ENCODE assay signal across 10 cellular contexts in the genomic region with DNA sequence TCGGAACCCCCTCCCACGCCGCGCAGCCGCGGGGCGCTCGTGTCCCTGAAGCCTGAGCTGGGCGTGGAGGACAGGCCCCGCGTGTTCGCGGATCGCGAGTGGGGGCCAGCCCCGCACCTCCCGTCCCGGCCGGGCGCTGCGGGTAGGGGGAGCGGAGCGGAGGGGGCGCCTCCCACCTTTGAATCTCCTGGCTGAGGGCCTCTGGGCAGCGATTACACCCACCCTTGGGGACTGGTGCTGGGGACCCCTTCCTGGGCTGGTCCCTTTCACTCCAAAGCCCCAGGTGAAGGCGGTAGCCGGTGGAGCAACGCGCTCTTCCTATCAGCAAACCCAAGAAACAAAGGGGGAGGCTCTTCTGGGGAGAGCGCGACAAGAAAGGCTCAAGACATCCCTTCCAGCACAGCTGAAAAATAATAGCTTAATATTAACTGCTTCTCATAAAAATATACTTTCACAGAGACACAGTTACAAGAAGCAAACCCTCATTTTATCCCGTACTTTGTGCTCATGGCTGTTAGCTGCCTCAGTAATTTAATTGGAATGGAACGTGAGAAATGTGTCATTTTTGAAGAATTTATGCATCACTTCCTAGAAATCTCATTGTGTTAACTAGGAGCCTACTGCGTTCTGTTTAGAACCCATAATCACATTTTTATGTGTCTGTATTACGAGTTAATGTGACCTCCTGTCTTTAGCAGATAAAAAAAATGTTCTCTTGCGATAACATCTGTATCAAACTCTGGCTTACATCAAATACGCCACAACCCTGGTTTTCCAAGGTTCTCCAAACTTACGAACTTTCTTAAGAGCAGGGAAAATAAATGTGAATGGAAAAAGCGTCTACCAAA. TPM values are rescaled to one million over a fixed set of nuclear protein-coding genes. Genes with fewer than 3 reads are reported as not detected.
DNase-seq lines count a peak whose midpoint lies in the region; ATAC-seq and TF ChIP-seq lines count a peak whose summit lies in the region.
"Had no signal": no experiment of that assay in that cellular context is flagged by ENCODE, and none has a peak within 500 bp of the region (broad histone marks: within the 10 kb centered on the region; RNA-seq: fewer than 3 reads in every experiment).

No MANE protein-coding gene starts in this region.

- H3K9me3 ChIP-seq in cardiac muscle cell (ENCODE audit: low read depth) (no peaks in the 10 kb centered on the region), right atrium auricular region (no peaks in the 10 kb centered on the region), upper lobe of right lung (no peaks in the 10 kb centered on the region)
- H3K9me3 ChIP-seq: pancreas had no signal

- no peak overlapping the region for H3K27ac ChIP-seq in cardiac muscle cell
- H3K27ac ChIP-seq in right atrium auricular region = no peak overlapping the region
- no peak overlapping the region for H3K27ac ChIP-seq in upper lobe of right lung
- H3K27ac ChIP-seq: pancreas had no signal

- TF ChIP-seq CTCF in cardiac muscle cell (IDR thresholded peaks at IDR 0.05; ENCODE audit: low read depth, low read length) (no peak), right atrium auricular region (IDR thresholded peaks at IDR 0.05) (no peak), WTC11 (IDR thresholded peaks at IDR 0.05) (no peak), upper lobe of right lung (IDR thresholded peaks at IDR 0.05) (no peak)

- H3K4me1 Mint-ChIP-seq in WTC11 = peaks cover 34% of the 10 kb centered on the region
- H3K4me1 Mint-ChIP-seq in immature natural killer cell = peaks cover 10 to 18% of the 10 kb centered on the region in 2 donors

- H3K27me3 ChIP-seq in cardiac muscle cell (peaks cover 78% of the 10 kb centered on the region), right atrium auricular region (peaks cover 18 to 28% of the 10 kb centered on the region in 2 donors), upper lobe of right lung (peaks cover 82% of the 10 kb centered on the region)

- ATAC-seq in WTC11 (no peak; the same call in 1 of the 2 replicates), upper lobe of right lung (no peak), GM18861 (IDR thresholded peaks at IDR 0.05; ENCODE audit: unreplicated experiment) (no peak), GM21717 (IDR thresholded peaks at IDR 0.05; ENCODE audit: unreplicated experiment) (no peak)

- intact Hi-C loops in upper lobe of right lung (cut with DNase I) = loop anchor here (10.0 kb wide), 1 partner anchor 405 kb away; no protein-coding TSS in a partner anchor

- POLR2A ChIA-PET in WTC11 (lab: Charles Lee) = no interaction called here

- H3K4me3 Mint-ChIP-seq in WTC11 (peak overlapping the region; percentile 76), immature natural killer cell (peak overlapping the region in 3 of 5 donors; percentile 16 to 54 (median 29))

- H3K36me3 ChIP-seq in cardiac muscle cell (no peaks in the 10 kb centered on the region), right atrium auricular region (no peaks in the 10 kb centered on the region), upper lobe of right lung (no peaks in the 10 kb centered on the region)
- H3K36me3 ChIP-seq: pancreas had no signal

- H3K9me3 Mint-ChIP-seq in WTC11 = peaks cover 16% of the 10 kb centered on the region
- peaks cover 0 to 2% (median 0%) of the 10 kb centered on the region in 6 donors for H3K9me3 Mint-ChIP-seq in immature natural killer cell

- H3K4me1 ChIP-seq in cardiac muscle cell (ENCODE audit: low read depth) (no peaks in the 10 kb centered on the region), right atrium auricular region (peaks cover 0 to 27% of the 10 kb centered on the region in 2 donors), upper lobe of right lung (peaks cover 17% of the 10 kb centered on the region)

- no peak overlapping the region; the same call in 1 of the 2 replicates for H3K27ac Mint-ChIP-seq in WTC11
- H3K27ac Mint-ChIP-seq in immature natural killer cell = no peak overlapping the region

- H3K36me3 Mint-ChIP-seq in WTC11 (peaks cover 5% of the 10 kb centered on the region), immature natural killer cell (no peaks in the 10 kb centered on the region)

- CTCF ChIA-PET in WTC11 (lab: Charles Lee) = interaction anchor here (0.6 to 3.9 kb wide), 60 partner anchors 9 to 677 kb away, joined by 3 to 41 read pairs (median 4); partner anchors contain the start of gene GBX2

- H3K27me3 Mint-ChIP-seq in WTC11 (ENCODE audit: low read depth) (peaks cover 48% of the 10 kb centered on the region), immature natural killer cell (ENCODE audit: low read depth in 3 of 3) (peaks cover 7 to 37% (median 34%) of the 10 kb centered on the region in 3 donors)

- peak in 1 of 2 donors; percentile 67 for DNase-seq in cardiac muscle cell (ENCODE audit: low read depth in 1 of 2, low spot score in 1 of 2)
- no peak for DNase-seq in right atrium auricular region (ENCODE audit: low spot score)
- DNase-seq in WTC11 (ENCODE audit: low spot score) = peak; percentile 25
- no peak for DNase-seq in immature natural killer cell
- DNase-seq in upper lobe of right lung = peak; percentile 47
- DNase-seq in NCI-H69 (lab: John Stamatoyannopoulos, UW) = no peak
- DNase-seq: foreskin melanocyte, pancreas had no signal

- H3K4me3 ChIP-seq in cardiac muscle cell (peak overlapping the region; percentile 5), right atrium auricular region (peak overlapping the region in 1 of 2 donors; percentile 33), upper lobe of right lung (no peak overlapping the region)
- H3K4me3 ChIP-seq: pancreas had no signal

TF ChIP-seq in WTC11, 78 proteins besides CTCF, POLR2A, EP300 and RAD21 (continues in another document):
- TF ChIP-seq JUN (CRISPR knock-in tag; IDR thresholded peaks at IDR 0.05) (no peak), IRF2 (CRISPR knock-in tag; IDR thresholded peaks at IDR 0.05; ENCODE audit: borderline replicate concordance, low read depth) (no peak), NR3C1 (CRISPR knock-in tag; conservative IDR thresholded peaks at IDR 0.05; ENCODE audit: low read depth) (no peak), HMGA2 (CRISPR knock-in tag; IDR thresholded peaks at IDR 0.05) (no peak), ZNF281 (CRISPR knock-in tag; IDR thresholded peaks at IDR 0.05) (no peak), NFATC4 (CRISPR knock-in tag; IDR thresholded peaks at IDR 0.05) (no peak), SP1 (CRISPR knock-in tag; conservative IDR thresholded peaks at IDR 0.05) (peak; percentile 54; the same call in 1 of the 2 replicates), ZNF138 (CRISPR knock-in tag; conservative IDR thresholded peaks at IDR 0.05) (no peak), ZNF263 (CRISPR knock-in tag; IDR thresholded peaks at IDR 0.05; ENCODE audit: low read depth) (no peak), ZNF232 (CRISPR knock-in tag; IDR thresholded peaks at IDR 0.05) (no peak), ZNF423 (CRISPR knock-in tag; IDR thresholded peaks at IDR 0.05) (peak; percentile 21; the same call in 1 of the 2 replicates), FOXP1 (CRISPR knock-in tag; IDR thresholded peaks at IDR 0.05; ENCODE audit: borderline replicate concordance) (peak; percentile 70; the same call in 1 of the 2 replicates), ZNF219 (CRISPR knock-in tag; IDR thresholded peaks at IDR 0.05; ENCODE audit: borderline replicate concordance) (peak; percentile 95; the same call in 1 of the 2 replicates)
- TF ChIP-seq, protein P1, sequence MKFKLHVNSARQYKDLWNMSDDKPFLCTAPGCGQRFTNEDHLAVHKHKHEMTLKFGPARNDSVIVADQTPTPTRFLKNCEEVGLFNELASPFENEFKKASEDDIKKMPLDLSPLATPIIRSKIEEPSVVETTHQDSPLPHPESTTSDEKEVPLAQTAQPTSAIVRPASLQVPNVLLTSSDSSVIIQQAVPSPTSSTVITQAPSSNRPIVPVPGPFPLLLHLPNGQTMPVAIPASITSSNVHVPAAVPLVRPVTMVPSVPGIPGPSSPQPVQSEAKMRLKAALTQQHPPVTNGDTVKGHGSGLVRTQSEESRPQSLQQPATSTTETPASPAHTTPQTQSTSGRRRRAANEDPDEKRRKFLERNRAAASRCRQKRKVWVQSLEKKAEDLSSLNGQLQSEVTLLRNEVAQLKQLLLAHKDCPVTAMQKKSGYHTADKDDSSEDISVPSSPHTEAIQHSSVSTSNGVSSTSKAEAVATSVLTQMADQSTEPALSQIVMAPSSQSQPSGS (CRISPR knock-in tag; IDR thresholded peaks at IDR 0.05; ENCODE audit: borderline replicate concordance, low read depth) = no peak

RNA-seq across cellular contexts. Expression of gene GBX2, which starts 11.7 kb away (rescaled TPM):
- total RNA-seq in cardiac muscle cell = 0.89 TPM in 1 of 2 replicates, not detected in the other
- 0.19 and 0.31 TPM in 2 replicates for polyA plus RNA-seq in cardiac muscle cell
- total RNA-seq in right atrium auricular region = not detected
- total RNA-seq in WTC11 (2021) = 15.3 to 25.6 TPM (median 19.1 TPM) in 3 replicates
- polyA plus RNA-seq in immature natural killer cell = not detected
- not detected for total RNA-seq in upper lobe of right lung
- total RNA-seq: pancreas had no signal
- polyA plus RNA-seq: pancreas had no signal

Comparison
In these comparisons a context has a peak if more than half of its experiments do, and no peak if none do; other contexts are left out.
1. DNase-seq: peak in WTC11 (single experiment) and upper lobe of right lung (single experiment); none in right atrium auricular region (single experiment), immature natural killer cell (0 of 3) and NCI-H69 (single experiment).